In the genomic region with DNA sequence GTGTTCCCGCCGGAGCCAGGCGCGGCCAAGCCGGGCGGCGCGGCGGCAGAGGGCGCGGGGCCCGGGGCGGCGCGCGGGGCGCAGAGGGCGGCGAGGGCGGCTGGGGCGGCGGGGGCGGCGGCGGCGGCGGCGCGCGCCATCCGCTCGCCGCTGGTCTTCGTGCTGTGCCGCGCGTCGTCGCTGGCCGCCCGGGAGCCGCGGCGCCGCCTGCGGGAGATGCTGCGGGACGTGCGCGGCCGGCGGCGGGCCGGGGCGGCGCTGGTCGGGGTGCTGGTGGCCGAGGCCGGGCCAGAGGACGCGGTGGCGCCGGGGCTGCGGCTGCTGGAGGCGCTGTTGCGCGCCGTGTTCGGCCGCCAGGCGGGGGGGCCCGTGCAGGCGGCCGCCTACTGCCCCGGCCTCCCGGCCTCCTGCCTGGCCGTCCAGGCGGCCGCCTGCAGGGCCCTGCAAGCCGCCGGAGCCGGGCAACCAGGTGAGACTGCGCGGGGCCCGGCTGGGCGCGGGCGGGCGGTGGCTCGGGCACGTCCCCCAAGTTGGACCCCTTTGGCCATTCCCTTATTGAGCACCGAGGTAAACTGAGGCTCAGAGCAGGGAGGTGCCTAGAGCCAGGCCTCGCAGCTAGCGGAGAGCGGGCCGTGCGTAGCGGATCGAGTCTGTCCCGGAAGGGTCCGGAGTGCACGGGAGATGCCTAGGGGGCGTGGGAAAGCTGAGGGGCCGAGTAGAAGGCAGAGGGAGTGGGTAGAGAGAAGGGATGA, we compare ENCODE assay signal across 8 cellular contexts. TPM values are rescaled to one million over a fixed set of nuclear protein-coding genes. Genes with fewer than 3 reads are reported as not detected.
A peak's percentile ranks its signal among the peaks of the same experiment; 100 is the strongest.
DNase-seq lines count a peak whose midpoint lies in the region; ATAC-seq, FAIRE-seq and TF ChIP-seq lines count a peak whose summit lies in the region.

No MANE protein-coding gene starts in this region.

- intact Hi-C loops in prostate gland (cut with DNase I), result no loop called here
- intact Hi-C loops in posterior vena cava (cut with DNase I), result no loop called here

- no peak for TF ChIP-seq CTCF in GM12865 (IDR thresholded peaks at IDR 0.05; ENCODE audit: insufficient read depth, low read depth, low read length, missing control alignments)
- TF ChIP-seq CTCF in Peyer's patch (IDR thresholded peaks at IDR 0.05), result peak in 3 of 6 experiments; percentile 32 to 53 (median 40)
- TF ChIP-seq CTCF in prostate gland (IDR thresholded peaks at IDR 0.05), result no peak

- no peak for FAIRE-seq in GM19239 (lab: Jason Lieb, UNC)

- H3K27ac ChIP-seq in Peyer's patch (peak overlapping the region in 2 of 4 donors; percentile 14 to 72), prostate gland (no peak overlapping the region)

- under 1% methylated on average over 78 of the region's 104 CpGs for WGBS in prostate gland

- TF ChIP-seq POLR2A in Peyer's patch (IDR thresholded peaks at IDR 0.05) (peak in 1 of 2 donors; percentile 4), prostate gland (IDR thresholded peaks at IDR 0.05) (no peak)

- H3K4me1 ChIP-seq in Peyer's patch (peaks cover 0 to 15% (median 0%) of the 10 kb centered on the region in 4 donors), prostate gland (replicated peaks) (no peaks in the 10 kb centered on the region)

- H3K9me3 ChIP-seq in Peyer's patch (no peaks in the 10 kb centered on the region), prostate gland (no peaks in the 10 kb centered on the region)

- H3K27me3 ChIP-seq in Peyer's patch, result peaks cover 0 to 4% of the 10 kb centered on the region in 2 donors
- no peaks in the 10 kb centered on the region for H3K27me3 ChIP-seq in prostate gland (replicated peaks; ENCODE audit: insufficient read depth)

- H3K36me3 ChIP-seq in Peyer's patch, result no peaks in the 10 kb centered on the region
- H3K36me3 ChIP-seq in prostate gland, result no peaks in the 10 kb centered on the region

- DNase-seq in GM12865 (ENCODE audit: low read depth) (peak; percentile 18), Peyer's patch (peak in 1 of 3 donors; percentile 73), germinal center (ENCODE audit: low spot score) (peak; percentile 33), prostate gland (ENCODE audit: low spot score) (peak; percentile 19), GM19239 (ENCODE audit: insufficient read length, low spot score) (no peak), posterior vena cava (ENCODE audit: low spot score) (no peak)

- H3K4me3 ChIP-seq in GM12865 (ENCODE audit: low read depth, low read length), result peak overlapping the region; percentile 31; the same call in 1 of the 2 replicates
- H3K4me3 ChIP-seq in Peyer's patch, result peak overlapping the region; percentile 30 to 71 (median 49)
- peak overlapping the region; percentile 25 to 37 for H3K4me3 ChIP-seq in prostate gland

- ATAC-seq in GM21825 (IDR thresholded peaks at IDR 0.05; ENCODE audit: unreplicated experiment), result no peak
- no peak for ATAC-seq in GM21619 (IDR thresholded peaks at IDR 0.05; ENCODE audit: unreplicated experiment)

RNA-seq across cellular contexts. Expression of a gene that starts 0.6 kb away (rescaled TPM):
- total RNA-seq in Peyer's patch, result 10 to 100 TPM in 3 of 4 donors, 1 to 10 TPM in 1; 9.9 to 46.2 (median 31.8) TPM
- 10 to 100 TPM in 1 of 2 donors, 1 to 10 TPM in 1; 7.2 to 13.0 TPM for total RNA-seq in prostate gland
- total RNA-seq in posterior vena cava, result under 1 TPM in 1 of 2 donors, not detected in 1; 0.24 TPM

RNA-seq across cellular contexts. Expression of a gene that starts 18.8 kb away (rescaled TPM):
- total RNA-seq in Peyer's patch (100 to 1,000 TPM in 3 of 4 donors, 10 to 100 TPM in 1; 89.1 to 116 (median 111) TPM), prostate gland (10 to 100 TPM; 47.1 to 73.1 TPM), posterior vena cava (10 to 100 TPM; 76.9 to 89.3 TPM)

RNA-seq across cellular contexts. Expression of a gene that starts 42.0 kb away (rescaled TPM):
- total RNA-seq in Peyer's patch (not detected), prostate gland (1 to 10 TPM in 1 of 2 donors, not detected in 1; 1.8 TPM), posterior vena cava (not detected)

Comparison
In these comparisons a context has a peak if more than half of its experiments do, and no peak if none do; other contexts are left out.
1. DNase-seq: peak in GM12865 (single experiment), germinal center (single experiment) and prostate gland (single experiment); none in GM19239 (single experiment) and posterior vena cava (single experiment).
2. RNA of a gene that starts 0.6 kb away (total RNA-seq): 9.9 to 46.2 TPM in Peyer's patch and 7.2 to 13.0 TPM in prostate gland; 0.24 TPM in posterior vena cava; every median in the first group is over 4 times any median in the second.
3. Peak in every context shown above with its lines, with median percentiles within 50 percentile points of each other: H3K4me3 ChIP-seq.